Comparison of ENCODE assay signal across 8 cellular contexts in the genomic region with DNA sequence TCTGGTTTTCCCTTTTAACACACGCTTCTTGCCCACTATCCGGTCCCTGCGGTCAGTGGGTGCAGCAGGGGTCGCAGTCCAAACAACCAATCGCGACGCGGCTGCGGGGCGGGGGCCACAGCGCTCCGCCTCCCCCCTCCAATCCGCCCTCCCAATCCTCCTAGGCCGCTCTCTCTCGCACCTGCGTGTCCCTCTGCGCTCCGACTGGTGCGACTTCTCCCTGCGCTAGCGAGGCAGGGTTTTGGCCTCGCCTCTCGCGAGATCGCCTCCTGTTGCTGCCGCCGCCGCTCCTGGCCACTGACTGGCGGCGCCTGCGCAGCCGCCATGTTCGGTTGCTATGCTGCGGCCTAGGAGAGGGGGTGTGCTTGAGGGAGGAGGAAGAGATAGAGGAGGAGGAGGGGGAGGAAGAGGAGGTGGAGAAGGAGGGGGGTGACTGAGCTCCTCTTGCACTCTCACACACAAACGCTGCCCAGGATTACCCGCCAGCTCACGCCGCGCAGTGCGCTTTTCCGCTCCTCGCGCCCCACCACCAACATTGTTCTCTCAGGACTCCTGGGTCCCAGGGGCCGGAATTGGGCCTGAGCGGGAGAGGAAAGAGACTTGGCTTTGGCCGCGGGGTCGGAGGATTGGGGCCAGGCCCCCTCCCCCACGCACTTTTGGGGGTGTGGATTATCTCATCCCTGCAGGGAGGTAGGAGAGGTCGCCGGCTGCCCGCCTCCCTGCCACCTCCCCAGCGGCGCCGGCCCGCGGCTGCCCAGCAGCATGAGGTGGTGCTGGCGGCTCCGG. TPM values are rescaled to one million over a fixed set of nuclear protein-coding genes. Genes with fewer than 3 reads are reported as not detected.
A peak's percentile ranks its signal among the peaks of the same experiment; 100 is the strongest.
DNase-seq lines count a peak whose midpoint lies in the region; ATAC-seq, FAIRE-seq and TF ChIP-seq lines count a peak whose summit lies in the region.

A gene with protein sequence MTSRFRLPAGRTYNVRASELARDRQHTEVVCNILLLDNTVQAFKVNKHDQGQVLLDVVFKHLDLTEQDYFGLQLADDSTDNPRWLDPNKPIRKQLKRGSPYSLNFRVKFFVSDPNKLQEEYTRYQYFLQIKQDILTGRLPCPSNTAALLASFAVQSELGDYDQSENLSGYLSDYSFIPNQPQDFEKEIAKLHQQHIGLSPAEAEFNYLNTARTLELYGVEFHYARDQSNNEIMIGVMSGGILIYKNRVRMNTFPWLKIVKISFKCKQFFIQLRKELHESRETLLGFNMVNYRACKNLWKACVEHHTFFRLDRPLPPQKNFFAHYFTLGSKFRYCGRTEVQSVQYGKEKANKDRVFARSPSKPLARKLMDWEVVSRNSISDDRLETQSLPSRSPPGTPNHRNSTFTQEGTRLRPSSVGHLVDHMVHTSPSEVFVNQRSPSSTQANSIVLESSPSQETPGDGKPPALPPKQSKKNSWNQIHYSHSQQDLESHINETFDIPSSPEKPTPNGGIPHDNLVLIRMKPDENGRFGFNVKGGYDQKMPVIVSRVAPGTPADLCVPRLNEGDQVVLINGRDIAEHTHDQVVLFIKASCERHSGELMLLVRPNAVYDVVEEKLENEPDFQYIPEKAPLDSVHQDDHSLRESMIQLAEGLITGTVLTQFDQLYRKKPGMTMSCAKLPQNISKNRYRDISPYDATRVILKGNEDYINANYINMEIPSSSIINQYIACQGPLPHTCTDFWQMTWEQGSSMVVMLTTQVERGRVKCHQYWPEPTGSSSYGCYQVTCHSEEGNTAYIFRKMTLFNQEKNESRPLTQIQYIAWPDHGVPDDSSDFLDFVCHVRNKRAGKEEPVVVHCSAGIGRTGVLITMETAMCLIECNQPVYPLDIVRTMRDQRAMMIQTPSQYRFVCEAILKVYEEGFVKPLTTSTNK (plus strand): TSS at position 472 of the 786 bp plus-strand sequence. CDS start 49,932 bp downstream, outside the sequence.

- peaks cover 17% of the 10 kb centered on the region for H3K4me1 Mint-ChIP-seq in astrocyte (ENCODE audit: low read depth, unreplicated experiment)

- peak within 1 kb of the TSS; percentile 93 for H2AFZ ChIP-seq in astrocyte (ENCODE audit: low read depth, low read length)

- peaks cover 9% of the 10 kb centered on the region for H4K20me1 ChIP-seq in astrocyte (ENCODE audit: insufficient read depth, low read length)

- H3K9ac ChIP-seq in astrocyte (ENCODE audit: low read length): peak within 1 kb of the TSS; percentile 92

- TF ChIP-seq CTCF in astrocyte (IDR thresholded peaks at IDR 0.05; ENCODE audit: insufficient read depth, low read depth, low read length) (no peak), uterus (IDR thresholded peaks at IDR 0.05) (peak in 2 of 4 experiments; percentile 13 to 21)

- H3K27ac Mint-ChIP-seq in astrocyte (ENCODE audit: unreplicated experiment): peak within 1 kb of the TSS; percentile 79

- intact Hi-C loops in right cardiac atrium (cut with DNase I): loop anchor here in 2 of 4 donors (5.0 to 10.0 kb wide), 4 partner anchors 63 to 415 kb away; no protein-coding TSS in a partner anchor
- intact Hi-C loops in uterus (cut with DNase I; ENCODE audit: low total_unique reads): no loop called here

- H3K9me3 ChIP-seq in astrocyte (ENCODE audit: insufficient read depth, low read depth, low read length) (no peaks in the 10 kb centered on the region), right cardiac atrium (ENCODE audit: control insufficient read depth, low read length) (no peaks in the 10 kb centered on the region), uterus (no peaks in the 10 kb centered on the region)

- H3K36me3 Mint-ChIP-seq in astrocyte (ENCODE audit: low read depth, unreplicated experiment): no peaks in the 10 kb centered on the region

- H3K4me3 ChIP-seq in astrocyte (ENCODE audit: insufficient read depth, low read depth, low read length): peak within 1 kb of the TSS; percentile 75
- H3K4me3 ChIP-seq in right cardiac atrium (ENCODE audit: low read length): peak within 1 kb of the TSS; percentile 97
- H3K4me3 ChIP-seq in uterus: peak within 1 kb of the TSS; percentile 84 to 97

- no peaks in the 10 kb centered on the region for H3K27me3 Mint-ChIP-seq in astrocyte (ENCODE audit: low read depth, unreplicated experiment)

- peak within 1 kb of the TSS; percentile 100 for H3K4me2 ChIP-seq in astrocyte (ENCODE audit: low read length)

- H3K4me1 ChIP-seq in astrocyte (ENCODE audit: insufficient read depth, low read length) (peaks cover 20% of the 10 kb centered on the region), right cardiac atrium (ENCODE audit: control insufficient read depth, insufficient read depth, low read length) (no peaks in the 10 kb centered on the region), uterus (peaks cover 0 to 4% of the 10 kb centered on the region in 2 donors)

- DNase-seq in NCI-H2029 (lab: John Stamatoyannopoulos, UW): peak; percentile 98
- peak; percentile 96 for DNase-seq in T-helper 22 cell (ENCODE audit: low read depth)
- DNase-seq in astrocyte (ENCODE audit: low read depth): peak; percentile 98
- DNase-seq in right cardiac atrium: peak; percentile 97 to 99 (median 99)
- DNase-seq in pulmonary artery endothelial cell (ENCODE audit: low read depth, low spot score): peak; percentile 94
- peak; percentile 96 for DNase-seq in uterus

- peak within 1 kb of the TSS; percentile 88 for H3K4me3 Mint-ChIP-seq in astrocyte (ENCODE audit: unreplicated experiment)

- H3K36me3 ChIP-seq in astrocyte (ENCODE audit: insufficient read depth, low read length) (no peaks in the 10 kb centered on the region), uterus (no peaks in the 10 kb centered on the region)

- H3K79me2 ChIP-seq in astrocyte (ENCODE audit: insufficient read depth, low read length): peaks cover 44% of the 10 kb centered on the region

- WGBS in right cardiac atrium: under 1% methylated on average over 59 of the region's 59 CpGs

- H3K27ac ChIP-seq in astrocyte (ENCODE audit: low read depth, low read length) (peak within 1 kb of the TSS; percentile 73), right cardiac atrium (ENCODE audit: low read length) (peak within 1 kb of the TSS; percentile 98), uterus (peak within 1 kb of the TSS; percentile 95)

- no peaks in the 10 kb centered on the region for H3K27me3 ChIP-seq in astrocyte (ENCODE audit: insufficient read depth, low read length)
- H3K27me3 ChIP-seq in right cardiac atrium (ENCODE audit: control insufficient read depth, insufficient read depth): no peaks in the 10 kb centered on the region
- no peaks in the 10 kb centered on the region for H3K27me3 ChIP-seq in uterus

- no peaks in the 10 kb centered on the region for H3K9me3 Mint-ChIP-seq in astrocyte (ENCODE audit: unreplicated experiment)

- no peak for FAIRE-seq in astrocyte (lab: Jason Lieb, UNC)

- TF ChIP-seq POLR2A in GM18505 (IDR thresholded peaks at IDR 0.05; ENCODE audit: borderline replicate concordance, extremely low read depth, insufficient read depth, insufficient read length): peak; percentile 79
- peak; percentile 78 to 86 for TF ChIP-seq POLR2A in uterus (IDR thresholded peaks at IDR 0.05)

- ATAC-seq in GM18505 (IDR thresholded peaks at IDR 0.05; ENCODE audit: unreplicated experiment): peak; percentile 93
- peak; percentile 95 for ATAC-seq in HG02973 (IDR thresholded peaks at IDR 0.05; ENCODE audit: unreplicated experiment)
- peak; percentile 99 for ATAC-seq in right cardiac atrium

RNA-seq across cellular contexts. Expression of the gene that starts here (rescaled TPM):
- total RNA-seq in astrocyte: 37.9 and 38.2 TPM in 2 replicates
- total RNA-seq in right cardiac atrium: 10 to 100 TPM; 28.4 to 42.6 (median 38.7) TPM
- polyA plus RNA-seq in right cardiac atrium: 6.5 TPM
- total RNA-seq in pulmonary artery endothelial cell: 43.3 and 48.4 TPM in 2 replicates
- total RNA-seq in uterus: 10 to 100 TPM; 35.6 to 61.5 (median 51.6) TPM

Comparison
In these comparisons a context has a peak if more than half of its experiments do, and no peak if none do; other contexts are left out.
1. Peak in every context shown above with its lines: DNase-seq, ATAC-seq, H3K4me3 ChIP-seq and H3K27ac ChIP-seq.